19 cellular contexts compared by ENCODE assay signal in the genomic region with DNA sequence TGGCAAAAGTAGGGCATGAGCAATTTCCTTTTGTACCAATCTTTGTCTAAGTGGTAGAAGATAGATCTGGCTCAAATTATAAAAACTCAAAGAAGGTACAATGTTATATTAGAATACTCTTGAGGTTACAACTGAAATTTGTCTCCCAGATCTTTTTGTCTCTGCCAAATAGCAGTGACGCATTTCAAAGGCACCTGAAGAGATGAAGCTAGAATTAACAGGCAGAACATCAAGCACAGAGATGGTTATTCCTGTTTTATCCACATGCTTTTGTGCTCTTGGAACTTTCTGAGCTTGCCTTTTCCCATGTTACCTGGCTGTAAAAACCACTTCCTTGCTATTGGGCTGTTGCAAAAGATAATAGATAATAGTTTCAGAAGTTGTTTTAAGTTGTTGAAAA.
"Had no signal": no experiment of that assay in that cellular context is flagged by ENCODE, and none has a peak within 500 bp of the region (broad histone marks: within the 10 kb centered on the region; RNA-seq: fewer than 3 reads in every experiment).

No MANE protein-coding gene starts in this region.

- FAIRE-seq: bronchial epithelial cell, frontal cortex had no signal

- H3K36me3 ChIP-seq: heart left ventricle, tibial artery, uterus had no signal

- H3K27ac Mint-ChIP-seq: activated CD4-positive, alpha-beta T cell treated with anti-CD3 and anti-CD28 coated beads, Interleukin-2, amount 10 ng/mL, durations not matched to agents 24 days and 14 days; activated CD8-positive, alpha-beta T cell treated with anti-CD3 and anti-CD28 coated beads for 36 hours; activated naive CD4-positive, alpha-beta T cell treated with anti-CD3 and anti-CD28 coated beads for 36 hours; activated naive CD8-positive, alpha-beta T cell treated with anti-CD3 and anti-CD28 coated beads, Interleukin-2, amount 50 U/mL, for 24 hours; activated T-cell treated with anti-CD3 and anti-CD28 coated beads, Interleukin-2, amount 50 U/mL, for 24 hours; activated T-helper 2 cell treated with anti-CD3 and anti-CD28 coated beads, Interferon-gamma antibody, Interleukin-2, Interleukin-4, amounts not matched to agents 10 μg/mL and 5 μg/mL and 100 μg/mL, durations not matched to agents 14 hours and 24 hours and 36 hours; dendritic cell treated with granulocyte-macrophage colony-stimulating factor and Interleukin-4, amounts not matched to agents 40 ng/mL and 50 ng/mL, for 4 days; nephron had no signal

- H3K9me3 ChIP-seq: tibial artery, uterus had no signal

- H3K27me3 ChIP-seq: heart left ventricle, tibial artery, uterus had no signal

- H3K27ac ChIP-seq: epithelial cell of prostate, heart left ventricle, tibial artery, uterus had no signal

- H3K4me3 ChIP-seq: heart left ventricle, tibial artery, uterus had no signal

- H3K9me3 Mint-ChIP-seq: activated CD4-positive, alpha-beta T cell treated with anti-CD3 and anti-CD28 coated beads, Interleukin-2, amount 10 ng/mL, durations not matched to agents 24 days and 14 days; activated CD8-positive, alpha-beta T cell treated with anti-CD3 and anti-CD28 coated beads for 36 hours; activated naive CD4-positive, alpha-beta T cell treated with anti-CD3 and anti-CD28 coated beads for 36 hours; activated naive CD8-positive, alpha-beta T cell treated with anti-CD3 and anti-CD28 coated beads, Interleukin-2, amount 50 U/mL, for 24 hours; activated T-cell treated with anti-CD3 and anti-CD28 coated beads, Interleukin-2, amount 50 U/mL, for 24 hours; activated T-helper 2 cell treated with anti-CD3 and anti-CD28 coated beads, Interferon-gamma antibody, Interleukin-2, Interleukin-4, amounts not matched to agents 10 μg/mL and 5 μg/mL and 100 μg/mL, durations not matched to agents 14 hours and 24 hours and 36 hours; dendritic cell treated with granulocyte-macrophage colony-stimulating factor and Interleukin-4, amounts not matched to agents 40 ng/mL and 50 ng/mL, for 4 days had no signal

- H3K4me1 Mint-ChIP-seq: activated CD4-positive, alpha-beta T cell treated with anti-CD3 and anti-CD28 coated beads, Interleukin-2, amount 10 ng/mL, durations not matched to agents 24 days and 14 days; activated naive CD8-positive, alpha-beta T cell treated with anti-CD3 and anti-CD28 coated beads, Interleukin-2, amount 50 U/mL, for 24 hours had no signal

- DNase-seq: activated CD4-positive, alpha-beta T cell treated with anti-CD3 and anti-CD28 coated beads, Interleukin-2, amount 10 ng/mL, durations not matched to agents 24 days and 14 days; activated CD8-positive, alpha-beta T cell treated with anti-CD3 and anti-CD28 coated beads for 36 hours; activated naive CD4-positive, alpha-beta T cell treated with anti-CD3 and anti-CD28 coated beads for 36 hours; activated naive CD8-positive, alpha-beta T cell treated with anti-CD3 and anti-CD28 coated beads, Interleukin-2, amount 50 U/mL, for 24 hours; activated T-cell treated with anti-CD3 and anti-CD28 coated beads, Interleukin-2, amount 50 U/mL, for 24 hours; aorta; heart left ventricle; kidney glomerular epithelial cell; stimulated activated CD4-positive, alpha-beta T cell treated with anti-CD3 and anti-CD28 coated beads, Interleukin-12 subunit alpha, Interleukin-12 subunit beta, amount 100 ng/mL, for 4 hours; stimulated activated CD4-positive, alpha-beta T cell treated with anti-CD3 and anti-CD28 coated beads, Interleukin-1b, Interleukin-23, amount 100 ng/mL, for 48 hours; stimulated activated naive CD4-positive, alpha-beta T cell treated with Interleukin-2 at 50 U/mL for 16 hours; tibial artery; uterus had no signal

- H3K27me3 Mint-ChIP-seq: activated CD4-positive, alpha-beta T cell treated with anti-CD3 and anti-CD28 coated beads, Interleukin-2, amount 10 ng/mL, durations not matched to agents 24 days and 14 days; activated naive CD8-positive, alpha-beta T cell treated with anti-CD3 and anti-CD28 coated beads, Interleukin-2, amount 50 U/mL, for 24 hours had no signal

- H3K4me3 Mint-ChIP-seq: activated CD4-positive, alpha-beta T cell treated with anti-CD3 and anti-CD28 coated beads, Interleukin-2, amount 10 ng/mL, durations not matched to agents 24 days and 14 days; activated CD8-positive, alpha-beta T cell treated with anti-CD3 and anti-CD28 coated beads for 36 hours; activated naive CD4-positive, alpha-beta T cell treated with anti-CD3 and anti-CD28 coated beads for 36 hours; activated naive CD8-positive, alpha-beta T cell treated with anti-CD3 and anti-CD28 coated beads, Interleukin-2, amount 50 U/mL, for 24 hours; activated T-cell treated with anti-CD3 and anti-CD28 coated beads, Interleukin-2, amount 50 U/mL, for 24 hours; dendritic cell treated with granulocyte-macrophage colony-stimulating factor and Interleukin-4, amounts not matched to agents 40 ng/mL and 50 ng/mL, for 4 days; nephron had no signal

- H3K4me1 ChIP-seq: heart left ventricle, uterus had no signal
